In the genomic region with DNA sequence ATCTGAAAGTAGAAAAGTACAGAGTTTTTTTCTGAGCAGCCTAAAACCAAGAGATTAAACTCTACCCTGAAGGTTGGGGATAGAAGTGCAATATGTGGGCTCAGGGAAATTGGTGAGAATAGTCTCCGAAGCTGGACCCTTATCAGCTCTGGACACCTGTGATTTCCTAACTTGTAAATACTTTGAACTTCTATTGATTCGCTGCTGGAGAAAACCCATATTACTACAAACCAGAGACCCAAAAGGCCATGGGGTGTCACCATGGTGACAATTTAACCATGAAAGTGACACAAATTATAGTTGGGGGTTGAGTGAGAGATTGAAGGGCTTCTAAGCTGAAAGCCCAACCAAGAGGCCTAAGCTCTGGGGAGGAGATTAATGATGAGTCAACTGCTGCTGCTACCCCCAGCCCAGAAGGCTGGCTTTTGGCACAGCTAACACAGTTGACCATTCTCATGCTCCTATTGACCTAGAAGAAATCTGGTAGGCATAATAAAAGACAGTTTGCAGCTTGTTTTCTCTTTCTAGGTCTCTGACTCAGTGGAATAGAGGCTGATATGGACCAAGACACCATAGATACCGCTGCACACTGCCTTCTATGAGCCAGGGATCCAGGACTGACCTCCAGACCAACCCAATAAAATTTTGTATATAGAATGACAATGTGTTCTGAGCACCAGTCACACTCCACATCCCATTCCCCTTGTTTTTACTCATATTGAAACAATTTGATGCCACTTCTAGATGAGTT, we compare ENCODE assay signal across 1 cellular context.
TF ChIP-seq lines count a peak whose summit lies in the region.

No MANE protein-coding gene starts in this region.

TF ChIP-seq in HepG2, 621 proteins besides CTCF, POLR2A, EP300 and RAD21 (continued from another document):
- TF ChIP-seq, protein P1, sequence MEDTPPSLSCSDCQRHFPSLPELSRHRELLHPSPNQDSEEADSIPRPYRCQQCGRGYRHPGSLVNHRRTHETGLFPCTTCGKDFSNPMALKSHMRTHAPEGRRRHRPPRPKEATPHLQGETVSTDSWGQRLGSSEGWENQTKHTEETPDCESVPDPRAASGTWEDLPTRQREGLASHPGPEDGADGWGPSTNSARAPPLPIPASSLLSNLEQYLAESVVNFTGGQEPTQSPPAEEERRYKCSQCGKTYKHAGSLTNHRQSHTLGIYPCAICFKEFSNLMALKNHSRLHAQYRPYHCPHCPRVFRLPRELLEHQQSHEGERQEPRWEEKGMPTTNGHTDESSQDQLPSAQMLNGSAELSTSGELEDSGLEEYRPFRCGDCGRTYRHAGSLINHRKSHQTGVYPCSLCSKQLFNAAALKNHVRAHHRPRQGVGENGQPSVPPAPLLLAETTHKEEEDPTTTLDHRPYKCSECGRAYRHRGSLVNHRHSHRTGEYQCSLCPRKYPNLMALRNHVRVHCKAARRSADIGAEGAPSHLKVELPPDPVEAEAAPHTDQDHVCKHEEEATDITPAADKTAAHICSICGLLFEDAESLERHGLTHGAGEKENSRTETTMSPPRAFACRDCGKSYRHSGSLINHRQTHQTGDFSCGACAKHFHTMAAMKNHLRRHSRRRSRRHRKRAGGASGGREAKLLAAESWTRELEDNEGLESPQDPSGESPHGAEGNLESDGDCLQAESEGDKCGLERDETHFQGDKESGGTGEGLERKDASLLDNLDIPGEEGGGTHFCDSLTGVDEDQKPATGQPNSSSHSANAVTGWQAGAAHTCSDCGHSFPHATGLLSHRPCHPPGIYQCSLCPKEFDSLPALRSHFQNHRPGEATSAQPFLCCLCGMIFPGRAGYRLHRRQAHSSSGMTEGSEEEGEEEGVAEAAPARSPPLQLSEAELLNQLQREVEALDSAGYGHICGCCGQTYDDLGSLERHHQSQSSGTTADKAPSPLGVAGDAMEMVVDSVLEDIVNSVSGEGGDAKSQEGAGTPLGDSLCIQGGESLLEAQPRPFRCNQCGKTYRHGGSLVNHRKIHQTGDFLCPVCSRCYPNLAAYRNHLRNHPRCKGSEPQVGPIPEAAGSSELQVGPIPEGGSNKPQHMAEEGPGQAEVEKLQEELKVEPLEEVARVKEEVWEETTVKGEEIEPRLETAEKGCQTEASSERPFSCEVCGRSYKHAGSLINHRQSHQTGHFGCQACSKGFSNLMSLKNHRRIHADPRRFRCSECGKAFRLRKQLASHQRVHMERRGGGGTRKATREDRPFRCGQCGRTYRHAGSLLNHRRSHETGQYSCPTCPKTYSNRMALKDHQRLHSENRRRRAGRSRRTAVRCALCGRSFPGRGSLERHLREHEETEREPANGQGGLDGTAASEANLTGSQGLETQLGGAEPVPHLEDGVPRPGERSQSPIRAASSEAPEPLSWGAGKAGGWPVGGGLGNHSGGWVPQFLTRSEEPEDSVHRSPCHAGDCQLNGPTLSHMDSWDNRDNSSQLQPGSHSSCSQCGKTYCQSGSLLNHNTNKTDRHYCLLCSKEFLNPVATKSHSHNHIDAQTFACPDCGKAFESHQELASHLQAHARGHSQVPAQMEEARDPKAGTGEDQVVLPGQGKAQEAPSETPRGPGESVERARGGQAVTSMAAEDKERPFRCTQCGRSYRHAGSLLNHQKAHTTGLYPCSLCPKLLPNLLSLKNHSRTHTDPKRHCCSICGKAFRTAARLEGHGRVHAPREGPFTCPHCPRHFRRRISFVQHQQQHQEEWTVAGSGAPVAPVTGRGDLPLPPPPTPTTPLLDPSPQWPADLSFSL (CRISPR knock-in tag; IDR thresholded peaks at IDR 0.05): no peak
